ENCODE assay signal across 22 cellular contexts in the genomic region with DNA sequence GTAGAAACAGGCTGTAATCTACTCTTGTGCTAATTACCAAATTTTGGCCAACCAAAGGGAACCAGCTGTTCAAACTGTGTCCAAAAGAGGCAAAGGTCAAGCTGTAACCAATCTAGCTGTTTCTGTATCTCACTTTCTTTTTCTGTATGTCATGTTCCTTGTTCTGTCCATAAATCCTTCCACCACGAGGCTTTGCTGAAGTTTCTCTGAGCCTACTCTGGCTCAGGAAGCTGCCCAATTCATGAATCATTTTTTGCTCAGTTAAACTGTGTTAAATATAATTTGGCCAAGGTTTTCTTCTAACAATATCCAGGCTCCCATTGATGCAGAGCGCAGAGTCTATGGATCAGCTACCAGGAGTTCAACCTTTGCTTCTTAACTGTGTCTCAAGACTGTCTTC.
"Had no signal": no experiment of that assay in that cellular context is flagged by ENCODE, and none has a peak within 500 bp of the region (broad histone marks: within the 10 kb centered on the region; RNA-seq: fewer than 3 reads in every experiment).

No MANE protein-coding gene starts in this region.

- FAIRE-seq: colon, endothelial cell of umbilical vein, frontal cortex, islet of Langerhans, keratinocyte had no signal

- H3K9me3 ChIP-seq: esophagus muscularis mucosa, heart right ventricle, left lung, lower lobe of right lung, mucosa of descending colon had no signal

- ATAC-seq: foreskin keratinocyte, heart right ventricle, left cardiac atrium, left lung, left ventricle myocardium superior, lower lobe of right lung, mucosa of descending colon had no signal

- DNase-seq: dermis blood vessel endothelial cell; dorsolateral prefrontal cortex; effector CD4-positive, alpha-beta T cell; effector memory CD4-positive, alpha-beta T cell; foreskin keratinocyte; glutamatergic neuron; head of caudate nucleus; heart right ventricle; hippocampal formation; left cardiac atrium; left ventricle myocardium superior; lower lobe of right lung; mesenchymal stem cell; mucosa of descending colon had no signal

- H3K4me3 ChIP-seq: coronary artery, dorsolateral prefrontal cortex, esophagus muscularis mucosa, heart right ventricle, left lung, lower lobe of right lung, mucosa of descending colon had no signal

- H3K27ac ChIP-seq: coronary artery, dorsolateral prefrontal cortex, esophagus muscularis mucosa, foreskin keratinocyte, heart right ventricle, left lung, lower lobe of right lung had no signal

- H3K27me3 ChIP-seq: dorsolateral prefrontal cortex, esophagus muscularis mucosa, foreskin keratinocyte, heart right ventricle, left lung had no signal

- H3K4me1 ChIP-seq: esophagus muscularis mucosa, foreskin keratinocyte, heart right ventricle, left lung, lower lobe of right lung had no signal

- H3K36me3 ChIP-seq: esophagus muscularis mucosa, heart right ventricle, left lung, lower lobe of right lung had no signal
